In the genomic region with DNA sequence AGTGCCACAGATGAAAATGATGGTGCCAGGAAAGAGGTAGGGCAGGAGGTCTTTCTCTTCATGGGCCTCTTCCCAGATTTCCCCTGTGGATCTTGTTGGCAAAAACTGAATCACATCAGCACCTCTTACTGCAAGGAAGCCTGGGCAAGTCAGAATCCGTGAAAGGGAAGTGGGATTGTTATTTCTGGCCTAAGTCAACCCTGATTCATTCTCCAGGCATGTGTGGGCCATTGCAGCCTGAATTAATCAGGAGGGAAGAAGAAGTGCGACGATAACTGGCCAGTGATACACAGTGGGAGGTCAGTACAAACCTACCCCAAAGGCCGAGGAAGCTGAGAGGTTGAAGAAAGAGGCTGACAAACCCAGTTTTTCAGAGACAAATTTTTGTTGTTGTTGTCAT, we compare ENCODE assay signal across 8 cellular contexts. TPM values are rescaled to one million over a fixed set of nuclear protein-coding genes. Genes with fewer than 3 reads are reported as not detected.
DNase-seq lines count a peak whose midpoint lies in the region; ATAC-seq and TF ChIP-seq lines count a peak whose summit lies in the region.

No MANE protein-coding gene starts in this region.

- H3K9me3 Mint-ChIP-seq in naive thymus-derived CD4-positive, alpha-beta T cell = peaks cover 0 to 6% (median 0%) of the 10 kb centered on the region in 11 donors
- H3K9me3 Mint-ChIP-seq in CD4-positive, alpha-beta memory T cell = no peaks in the 10 kb centered on the region

- DNase-seq in BJ (ENCODE audit: low read depth) (peak; percentile 83), NOMO-1 treated with DMSO at 0.1 percent for 48 hours (lab: John Stamatoyannopoulos, UW; ENCODE audit: unreplicated experiment) (peak; percentile 51), epidermal melanocyte (ENCODE audit: insufficient read length, low spot score) (peak; percentile 54), NCI-H82 (lab: John Stamatoyannopoulos, UW) (no peak)
- DNase-seq in naive thymus-derived CD4-positive, alpha-beta T cell = no peak
- DNase-seq in stimulated activated CD4-positive, alpha-beta T cell treated with anti-CD3 and anti-CD28 coated beads, Interleukin-1b, Interleukin-23, amount 100 ng/mL, for 48 hours = no peak
- DNase-seq in CD4-positive, alpha-beta memory T cell = no peak
- DNase-seq in activated CD4-positive, alpha-beta T cell treated with anti-CD3 and anti-CD28 coated beads, Interleukin-2, amount 50 U/mL, for 4 hours = no peak

- no peak for TF ChIP-seq CTCF in BJ (IDR thresholded peaks at IDR 0.05; ENCODE audit: insufficient read depth, low read depth, low read length)

- no peaks in the 10 kb centered on the region for H3K9me3 ChIP-seq in naive thymus-derived CD4-positive, alpha-beta T cell (ENCODE audit: control insufficient read depth in 2 of 3, low read length in 3 of 3)
- H3K9me3 ChIP-seq in CD4-positive, alpha-beta memory T cell (ENCODE audit: control insufficient read depth in 1 of 2, low read length in 2 of 2) = no peaks in the 10 kb centered on the region

- no peaks in the 10 kb centered on the region for H3K36me3 ChIP-seq in BJ (ENCODE audit: control insufficient read depth, insufficient read depth, low read length)
- H3K36me3 ChIP-seq in naive thymus-derived CD4-positive, alpha-beta T cell (ENCODE audit: control insufficient read depth in 2 of 3, insufficient read depth in 3 of 3, low read length in 3 of 3) = no peaks in the 10 kb centered on the region
- no peaks in the 10 kb centered on the region for H3K36me3 ChIP-seq in CD4-positive, alpha-beta memory T cell (ENCODE audit: insufficient read depth, low read length)

- H3K27me3 Mint-ChIP-seq in naive thymus-derived CD4-positive, alpha-beta T cell = no peaks in the 10 kb centered on the region
- no peaks in the 10 kb centered on the region for H3K27me3 Mint-ChIP-seq in CD4-positive, alpha-beta memory T cell

- intact Hi-C loops in naive thymus-derived CD4-positive, alpha-beta T cell (cut with micrococcal nuclease) = no loop called here
- intact Hi-C loops in CD4-positive, alpha-beta memory T cell (cut with micrococcal nuclease) = no loop called here

- POLR2A ChIA-PET in BJ (lab: Charles Lee) = no interaction called here
- POLR2A ChIA-PET in naive thymus-derived CD4-positive, alpha-beta T cell (lab: Charles Lee) = interaction anchor here (0.6 to 1.2 kb wide), 4 partner anchors 16 to 87 kb away, joined by 3 to 5 read pairs (median 3); no protein-coding TSS in a partner anchor
- POLR2A ChIA-PET in CD4-positive, alpha-beta memory T cell (lab: Charles Lee; ENCODE audit: partially characterized antibody) = interaction anchor here (1.1 kb wide), 1 partner anchor 51 kb away, joined by 3 read pairs; no protein-coding TSS in a partner anchor

- no peak overlapping the region for H3K27ac ChIP-seq in naive thymus-derived CD4-positive, alpha-beta T cell (ENCODE audit: low read depth, low read length)
- no peak overlapping the region for H3K27ac ChIP-seq in CD4-positive, alpha-beta memory T cell (ENCODE audit: low read depth, low read length)

- H3K36me3 Mint-ChIP-seq in naive thymus-derived CD4-positive, alpha-beta T cell = peaks cover 0 to 52% (median 9%) of the 10 kb centered on the region in 5 donors
- H3K36me3 Mint-ChIP-seq in CD4-positive, alpha-beta memory T cell = no peaks in the 10 kb centered on the region

- H3K4me1 ChIP-seq in naive thymus-derived CD4-positive, alpha-beta T cell (ENCODE audit: control insufficient read depth in 2 of 2, insufficient read depth in 2 of 2, low read length in 2 of 2) = peaks cover 0 to 50% of the 10 kb centered on the region in 2 donors
- peaks cover 24% of the 10 kb centered on the region for H3K4me1 ChIP-seq in CD4-positive, alpha-beta memory T cell (ENCODE audit: insufficient read depth, low read length)

- ATAC-seq in naive thymus-derived CD4-positive, alpha-beta T cell = peak; percentile 61

- H3K4me3 Mint-ChIP-seq in naive thymus-derived CD4-positive, alpha-beta T cell = peak overlapping the region in 1 of 10 donors; percentile 27
- H3K4me3 Mint-ChIP-seq in CD4-positive, alpha-beta memory T cell = no peak overlapping the region

- no peaks in the 10 kb centered on the region for H3K27me3 ChIP-seq in BJ (ENCODE audit: control insufficient read depth, insufficient read depth, low read length)
- H3K27me3 ChIP-seq in naive thymus-derived CD4-positive, alpha-beta T cell (ENCODE audit: control insufficient read depth in 2 of 2, insufficient read depth in 2 of 2, low read length in 2 of 2) = no peaks in the 10 kb centered on the region
- H3K27me3 ChIP-seq in CD4-positive, alpha-beta memory T cell (ENCODE audit: insufficient read depth, low read length) = no peaks in the 10 kb centered on the region

- CTCF ChIA-PET in BJ (lab: Yijun Ruan, JAX) = interaction anchor here (0.7 kb wide), 1 partner anchor 52 kb away, joined by 3 read pairs; no protein-coding TSS in a partner anchor
- CTCF ChIA-PET in naive thymus-derived CD4-positive, alpha-beta T cell (lab: Charles Lee) = no interaction called here
- CTCF ChIA-PET in CD4-positive, alpha-beta memory T cell (lab: Charles Lee; ENCODE audit: partially characterized antibody) = no interaction called here

- peaks cover 41 to 90% (median 80%) of the 10 kb centered on the region in 7 donors for H3K4me1 Mint-ChIP-seq in naive thymus-derived CD4-positive, alpha-beta T cell
- peaks cover 18 to 47% (median 33%) of the 10 kb centered on the region in 4 donors for H3K4me1 Mint-ChIP-seq in CD4-positive, alpha-beta memory T cell

- H3K4me3 ChIP-seq in BJ (ENCODE audit: low read depth, low read length) = no peak overlapping the region
- H3K4me3 ChIP-seq in naive thymus-derived CD4-positive, alpha-beta T cell (ENCODE audit: low read length) = no peak overlapping the region
- no peak overlapping the region for H3K4me3 ChIP-seq in CD4-positive, alpha-beta memory T cell (ENCODE audit: low read length in 2 of 2)

- peak overlapping the region in 8 of 9 donors; percentile 16 to 93 (median 42) for H3K27ac Mint-ChIP-seq in naive thymus-derived CD4-positive, alpha-beta T cell
- peak overlapping the region in 2 of 7 donors; percentile 76 to 84 for H3K27ac Mint-ChIP-seq in CD4-positive, alpha-beta memory T cell

RNA-seq across cellular contexts. Expression of gene NSMCE1, which starts 17.9 kb away (rescaled TPM):
- 31.7 and 34.3 TPM in 2 replicates for polyA plus RNA-seq in BJ (2011; rRNA removed)
- polyA minus RNA-seq in BJ (2011; rRNA and poly(A)+ RNA removed) = 27.5 and 61.5 TPM in 2 replicates
- total RNA-seq in naive thymus-derived CD4-positive, alpha-beta T cell = 100 to 1,000 TPM in 1 of 5 experiments, 10 to 100 TPM in 4; 45.5 to 106 (median 70.2) TPM
- polyA plus RNA-seq in naive thymus-derived CD4-positive, alpha-beta T cell = 100 to 1,000 TPM; 200 to 220 TPM
- 10 to 100 TPM; 66.6 to 70.7 TPM for total RNA-seq in CD4-positive, alpha-beta memory T cell
- polyA plus RNA-seq in CD4-positive, alpha-beta memory T cell = 100 to 1,000 TPM; 142 to 202 TPM

RNA-seq across cellular contexts. Expression of gene IL4R, which starts 27.3 kb away (rescaled TPM):
- 17.3 and 25.4 TPM in 2 replicates for polyA plus RNA-seq in BJ (2011; rRNA removed)
- polyA minus RNA-seq in BJ (2011; rRNA and poly(A)+ RNA removed) = 12.8 and 26.1 TPM in 2 replicates
- 100 to 1,000 TPM; 158 to 498 (median 198) TPM for total RNA-seq in naive thymus-derived CD4-positive, alpha-beta T cell
- 100 to 1,000 TPM in 1 of 2 donors, 10 to 100 TPM in 1; 99.8 to 128 TPM for polyA plus RNA-seq in naive thymus-derived CD4-positive, alpha-beta T cell
- total RNA-seq in CD4-positive, alpha-beta memory T cell = 100 to 1,000 TPM; 143 to 152 TPM
- 10 to 100 TPM; 32.6 to 66.1 TPM for polyA plus RNA-seq in CD4-positive, alpha-beta memory T cell

Comparison
In these comparisons a context has a peak if more than half of its experiments do, and no peak if none do; other contexts are left out.
1. DNase-seq: peak in BJ (single experiment), NOMO-1 treated with DMSO at 0.1 percent for 48 hours (single experiment) and epidermal melanocyte (single experiment); none in naive thymus-derived CD4-positive, alpha-beta T cell (0 of 9), stimulated activated CD4-positive, alpha-beta T cell treated with anti-CD3 and anti-CD28 coated beads, Interleukin-1b, Interleukin-23, amount 100 ng/mL, for 48 hours (single experiment), CD4-positive, alpha-beta memory T cell (0 of 5), NCI-H82 (single experiment) and activated CD4-positive, alpha-beta T cell treated with anti-CD3 and anti-CD28 coated beads, Interleukin-2, amount 50 U/mL, for 4 hours (0 of 2).